Comparison of ENCODE assay signal across 34 cellular contexts in genomic region chr5:14497276-14497675, GRCh38.
"Had no signal": no experiment of that assay in that cellular context is flagged by ENCODE, and none has a peak within 500 bp of the region (broad histone marks: within the 10 kb centered on the region; RNA-seq: fewer than 3 reads in every experiment).

No MANE protein-coding gene starts in this region.

- H3K9me3 Mint-ChIP-seq: activated B cell treated with CpG ODN at 0.5 μM for 24 hours; activated CD4-positive, alpha-beta memory T cell treated with anti-CD3 and anti-CD28 coated beads for 36 hours; activated naive CD4-positive, alpha-beta T cell treated with anti-CD3 and anti-CD28 coated beads, Interleukin-2, amount 10 ng/mL, durations not matched to agents 7 days and 5 days; activated naive CD8-positive, alpha-beta T cell treated with anti-CD3 and anti-CD28 coated beads, Interleukin-2, amount 50 U/mL, for 24 hours; activated T-cell treated with anti-CD3 and anti-CD28 coated beads, Interleukin-2, amount 50 U/mL, for 4 hours; activated T-helper 1 cell treated with anti-CD3 and anti-CD28 coated beads, Interleukin-12 subunit alpha, Interleukin-12 subunit beta, Interleukin-2, Interleukin-4 antibody, amounts not matched to agents 30 ng/mL and 10 ng/mL and 1 ng/mL, durations not matched to agents 14 hours and 24 hours and 36 hours; brain; T-helper 1 cell treated with Interleukin-12 subunit alpha and Interleukin-12 subunit beta and Interleukin-4 antibody, amounts not matched to agents 30 μg/mL and 1 μg/mL, for 36 hours; T-helper 2 cell treated with Interferon-gamma antibody and Interleukin-4, amounts not matched to agents 5 μg/mL and 100 μg/mL, for 36 hours had no signal

- ATAC-seq: activated naive CD8-positive, alpha-beta T cell treated with anti-CD3 and anti-CD28 coated beads, Interleukin-2, amount 50 U/mL, for 24 hours; activated T-cell treated with anti-CD3 and anti-CD28 coated beads, Interleukin-2, amount 50 U/mL, for 4 hours; PC-3 had no signal

- H3K27me3 Mint-ChIP-seq: activated B cell treated with CpG ODN at 0.5 μM for 24 hours; activated CD4-positive, alpha-beta memory T cell treated with anti-CD3 and anti-CD28 coated beads for 36 hours; activated naive CD4-positive, alpha-beta T cell treated with anti-CD3 and anti-CD28 coated beads, Interleukin-2, amount 10 ng/mL, durations not matched to agents 7 days and 5 days; activated naive CD8-positive, alpha-beta T cell; activated naive CD8-positive, alpha-beta T cell treated with anti-CD3 and anti-CD28 coated beads, Interleukin-2, amount 50 U/mL, for 24 hours had no signal

- H3K36me3 Mint-ChIP-seq: activated CD4-positive, alpha-beta memory T cell treated with anti-CD3 and anti-CD28 coated beads for 36 hours; activated naive CD4-positive, alpha-beta T cell treated with anti-CD3 and anti-CD28 coated beads, Interleukin-2, amount 10 ng/mL, durations not matched to agents 7 days and 5 days had no signal

- DNase-seq: activated B cell treated with CpG ODN at 0.5 μM for 24 hours; activated CD4-positive, alpha-beta memory T cell treated with anti-CD3 and anti-CD28 coated beads for 36 hours; activated CD4-positive, alpha-beta T cell treated with anti-CD3 and anti-CD28 coated beads for 4 hours; activated CD4-positive, alpha-beta T cell treated with anti-CD3 and anti-CD28 coated beads, Interleukin-2, amount 50 U/mL, for 1 hour; activated CD4-positive, CD25-positive, alpha-beta regulatory T cell treated with anti-CD3 and anti-CD28 coated beads, Interleukin-2, amount 50 U/mL, for 72 hours; activated CD8-positive, alpha-beta memory T cell treated with anti-CD3 and anti-CD28 coated beads, Interleukin-2, amount 50 U/mL, for 4 hours; activated naive CD4-positive, alpha-beta T cell treated with anti-CD3 and anti-CD28 coated beads, Interleukin-2, amount 10 ng/mL, durations not matched to agents 7 days and 5 days; activated naive CD8-positive, alpha-beta T cell treated with anti-CD3 and anti-CD28 coated beads, Interleukin-2, amount 50 U/mL, for 24 hours; activated T-cell treated with anti-CD3 and anti-CD28 coated beads for 4 hours; activated T-cell treated with anti-CD3 and anti-CD28 coated beads, Interleukin-2, amount 50 U/mL, for 4 hours; anterior cingulate cortex; caudate nucleus; cerebellar nuclear complex; MM.1S; MV-4-11; NCI-H1105; NCI-H1417 treated with DMSO at 0.1 percent for 48 hours; NCI-H187 treated with DMSO at 0.1 percent for 48 hours; NCI-H2081; NCI-H2171 treated with DMSO at 0.1 percent for 48 hours; NCI-H2227 treated with DMSO at 0.1 percent for 48 hours; NCI-H446; NCI-H510A treated with DMSO at 0.1 percent for 48 hours; NK-92 treated with Interleukin-12 subunit alpha and Interleukin-12 subunit beta, amount 100 ng/mL, for 24 hours; PC-3; Peyer's patch; RPMI8226; SHP77 treated with DMSO at 0.1 percent for 48 hours; SK-N-SH had no signal

- H3K4me3 Mint-ChIP-seq: activated B cell treated with CpG ODN at 0.5 μM for 24 hours; activated CD4-positive, alpha-beta memory T cell treated with anti-CD3 and anti-CD28 coated beads for 36 hours; activated naive CD4-positive, alpha-beta T cell treated with anti-CD3 and anti-CD28 coated beads, Interleukin-2, amount 10 ng/mL, durations not matched to agents 7 days and 5 days; activated naive CD8-positive, alpha-beta T cell; activated naive CD8-positive, alpha-beta T cell treated with anti-CD3 and anti-CD28 coated beads, Interleukin-2, amount 50 U/mL, for 24 hours; activated T-cell treated with anti-CD3 and anti-CD28 coated beads, Interleukin-2, amount 50 U/mL, for 4 hours; activated T-helper 1 cell treated with anti-CD3 and anti-CD28 coated beads, Interleukin-12 subunit alpha, Interleukin-12 subunit beta, Interleukin-2, Interleukin-4 antibody, amounts not matched to agents 30 ng/mL and 10 ng/mL and 1 ng/mL, durations not matched to agents 14 hours and 24 hours and 36 hours; brain; T-helper 1 cell treated with Interleukin-12 subunit alpha and Interleukin-12 subunit beta and Interleukin-4 antibody, amounts not matched to agents 30 μg/mL and 1 μg/mL, for 36 hours; T-helper 2 cell treated with Interferon-gamma antibody and Interleukin-4, amounts not matched to agents 5 μg/mL and 100 μg/mL, for 36 hours had no signal

- H3K4me1 Mint-ChIP-seq: activated B cell treated with CpG ODN at 0.5 μM for 24 hours; activated naive CD8-positive, alpha-beta T cell treated with anti-CD3 and anti-CD28 coated beads, Interleukin-2, amount 50 U/mL, for 24 hours; brain had no signal

- H3K27ac Mint-ChIP-seq: activated B cell treated with CpG ODN at 0.5 μM for 24 hours; activated CD4-positive, alpha-beta memory T cell treated with anti-CD3 and anti-CD28 coated beads for 36 hours; activated naive CD4-positive, alpha-beta T cell treated with anti-CD3 and anti-CD28 coated beads, Interleukin-2, amount 10 ng/mL, durations not matched to agents 7 days and 5 days; activated naive CD8-positive, alpha-beta T cell; activated T-helper 1 cell treated with anti-CD3 and anti-CD28 coated beads, Interleukin-12 subunit alpha, Interleukin-12 subunit beta, Interleukin-2, Interleukin-4 antibody, amounts not matched to agents 30 ng/mL and 10 ng/mL and 1 ng/mL, durations not matched to agents 14 hours and 24 hours and 36 hours; T-helper 1 cell treated with Interleukin-12 subunit alpha and Interleukin-12 subunit beta and Interleukin-4 antibody, amounts not matched to agents 30 μg/mL and 1 μg/mL, for 36 hours; T-helper 2 cell treated with Interferon-gamma antibody and Interleukin-4, amounts not matched to agents 5 μg/mL and 100 μg/mL, for 36 hours had no signal
